In genomic region chr20:17901971-17902370, GRCh38 we compare ENCODE assay signal across 27 cellular contexts.
"Had no signal": no experiment of that assay in that cellular context is flagged by ENCODE, and none has a peak within 500 bp of the region (broad histone marks: within the 10 kb centered on the region; RNA-seq: fewer than 3 reads in every experiment).

No MANE protein-coding gene starts in this region.

- H3K9me3 ChIP-seq: left lung, lower lobe of right lung, right atrium auricular region, right lobe of liver, suprapubic skin, thoracic aorta, tibial artery, upper lobe of right lung had no signal

- H3K27ac ChIP-seq: left lung, lower lobe of right lung, parathyroid adenoma, right atrium auricular region, right lobe of liver, skin epidermis, suprapubic skin, thoracic aorta, tibial artery, upper lobe of right lung had no signal

- H2AFZ ChIP-seq: parathyroid adenoma had no signal

- FAIRE-seq: islet of Langerhans, kidney, urothelium cell line had no signal

- H3K4me3 ChIP-seq: left lung, lower lobe of right lung, right atrium auricular region, right lobe of liver, skin epidermis, suprapubic skin, thoracic aorta, tibial artery, upper lobe of right lung had no signal

- H3K79me2 ChIP-seq: parathyroid adenoma had no signal

- DNase-seq: hypothalamus; immature natural killer cell; kidney; left colon; left lung; lower lobe of right lung; mammary epithelial cell; mesenchymal stem cell; naive thymus-derived CD8-positive, alpha-beta T cell; nucleus accumbens; right lobe of liver; stimulated activated CD4-positive, alpha-beta T cell treated with anti-CD3 and anti-CD28 coated beads, Interleukin-12 subunit alpha, Interleukin-12 subunit beta, amount 100 ng/mL, for 4 hours; stimulated activated CD4-positive, alpha-beta T cell treated with anti-CD3 and anti-CD28 coated beads, Interleukin-15, amount 100 ng/mL, for 24 hours; stimulated activated CD4-positive, alpha-beta T cell treated with anti-CD3 and anti-CD28 coated beads, Interleukin-2, amount 100 ng/mL, for 24 hours; stimulated activated CD4-positive, alpha-beta T cell treated with anti-CD3 and anti-CD28 coated beads, Interleukin-4, amount 100 ng/mL, for 1 hour; stimulated activated naive CD4-positive, alpha-beta T cell; tibial artery; trophoblast cell; upper lobe of right lung had no signal

- H3K9ac ChIP-seq: parathyroid adenoma had no signal

- ATAC-seq: left colon; left lung; lower lobe of right lung; naive thymus-derived CD8-positive, alpha-beta T cell; right lobe of liver; stimulated activated effector memory CD8-positive, alpha-beta T cell treated with anti-CD3 and anti-CD28 coated beads, Interleukin-12 subunit alpha, Interleukin-12 subunit beta, amount 100 ng/mL, for 72 hours; upper lobe of right lung had no signal

- H3K4me1 ChIP-seq: suprapubic skin had no signal

- H3K27me3 ChIP-seq: left lung, right atrium auricular region, right lobe of liver, suprapubic skin, tibial artery, upper lobe of right lung had no signal

- H3K36me3 ChIP-seq: left lung, lower lobe of right lung, right atrium auricular region, right lobe of liver, suprapubic skin, thoracic aorta, tibial artery, upper lobe of right lung had no signal
